In genomic region chr3:66912306-66912705, GRCh38 we compare ENCODE assay signal across 32 cellular contexts.
"Had no signal": no experiment of that assay in that cellular context is flagged by ENCODE, and none has a peak within 500 bp of the region (broad histone marks: within the 10 kb centered on the region; RNA-seq: fewer than 3 reads in every experiment).

No MANE protein-coding gene starts in this region.

- H3K4me3 ChIP-seq: esophagus squamous epithelium, gastroesophageal sphincter had no signal

- H3K27me3 ChIP-seq: brain microvascular endothelial cell, esophagus squamous epithelium had no signal

- DNase-seq: activated CD4-positive, alpha-beta memory T cell treated with anti-CD3 and anti-CD28 coated beads, Interleukin-2, amount 10 ng/mL, durations not matched to agents 7 days and 5 days; activated CD4-positive, alpha-beta T cell treated with anti-CD3 and anti-CD28 coated beads for 36 hours; activated CD4-positive, alpha-beta T cell treated with anti-CD3 and anti-CD28 coated beads, Interleukin-2, amount 10 ng/mL, durations not matched to agents 24 days and 14 days; activated CD4-positive, CD25-positive, alpha-beta regulatory T cell; activated CD4-positive, CD25-positive, alpha-beta regulatory T cell treated with anti-CD3 and anti-CD28 coated beads, Interleukin-2, amount 50 U/mL, for 72 hours; activated CD8-positive, alpha-beta memory T cell treated with anti-CD3 and anti-CD28 coated beads, Interleukin-2, amount 50 U/mL, for 48 hours; activated effector memory CD4-positive, alpha-beta T cell treated with Interleukin-2 at 50 U/mL for 16 hours; activated gamma-delta T cell treated with Interleukin-2 at 50 U/mL for 16 hours; activated naive CD4-positive, alpha-beta T cell treated with anti-CD3 and anti-CD28 coated beads, Interleukin-2, amount 50 U/mL, for 16 hours; activated naive CD4-positive, alpha-beta T cell treated with Interleukin-2 at 50 U/mL for 16 hours; activated T-cell treated with anti-CD3 and anti-CD28 coated beads for 4 hours; activated T-cell treated with anti-CD3 and anti-CD28 coated beads, Interleukin-2, amount 50 U/mL, for 24 hours; activated T-cell treated with anti-CD3 and anti-CD28 coated beads, Interleukin-2, amount 50 U/mL, for 72 hours; amniotic stem cell; anterior cingulate cortex; brain microvascular endothelial cell; cortex of kidney; dermis blood vessel endothelial cell; effector CD4-positive, alpha-beta T cell; effector memory CD8-positive, alpha-beta T cell; esophagus squamous epithelium; foreskin melanocyte; T-helper 1 cell; T-helper 17 cell; T1000 had no signal

- H3K36me3 ChIP-seq: brain microvascular endothelial cell, esophagus squamous epithelium, gastroesophageal sphincter had no signal

- H3K27ac ChIP-seq: brain microvascular endothelial cell, epithelial cell of prostate, esophagus squamous epithelium, gastroesophageal sphincter had no signal

- FAIRE-seq: astrocyte, bronchial epithelial cell, endometrium, endothelial cell of umbilical vein had no signal

- ATAC-seq: activated CD4-positive, alpha-beta T cell treated with anti-CD3 and anti-CD28 coated beads for 36 hours; activated T-cell treated with anti-CD3 and anti-CD28 coated beads, Interleukin-2, amount 50 U/mL, for 72 hours; activated T-helper 17 cell treated with anti-CD3 and anti-CD28 coated beads, Interleukin-2, amount 50 U/mL, for 72 hours; effector memory CD8-positive, alpha-beta T cell; gastroesophageal sphincter; T-helper 17 cell had no signal

- H3K4me1 ChIP-seq: esophagus squamous epithelium, gastroesophageal sphincter had no signal
